2 cellular contexts compared by ENCODE assay signal in the genomic region with DNA sequence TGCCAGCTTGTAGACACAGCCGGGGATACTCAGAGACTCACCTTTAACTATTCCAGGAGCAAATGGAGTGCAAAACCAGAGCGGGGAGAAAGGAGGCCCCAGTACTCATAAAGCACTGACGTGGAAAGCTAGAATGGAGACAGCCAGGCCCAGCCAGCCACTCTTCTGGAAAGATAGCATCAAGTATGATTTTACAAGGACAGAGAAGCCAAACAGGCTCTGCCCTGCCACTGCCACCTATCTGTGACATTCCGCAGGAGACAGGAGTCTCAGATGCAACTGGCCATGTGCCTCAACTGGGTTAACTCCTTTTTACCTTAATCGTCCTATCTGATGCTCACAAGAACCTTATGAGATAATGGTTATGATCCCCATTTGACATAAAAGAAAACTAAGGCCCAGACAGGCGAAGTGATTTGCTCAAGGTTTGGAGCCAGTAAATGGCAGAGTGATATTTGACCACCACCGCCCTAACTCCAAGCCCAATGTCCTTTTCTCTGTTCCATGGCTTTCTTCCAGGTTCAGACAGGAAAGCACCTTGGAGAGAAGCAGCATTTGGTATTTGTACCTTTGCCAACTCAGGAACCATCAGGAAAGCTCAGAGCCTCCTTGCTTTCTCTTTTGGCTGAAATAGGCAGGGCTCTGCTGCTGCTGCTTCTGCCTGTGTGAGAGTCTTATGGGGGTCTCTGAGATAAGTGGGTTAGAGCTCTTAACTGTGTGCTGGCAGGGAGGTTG.
TF ChIP-seq lines count a peak whose summit lies in the region.

No MANE protein-coding gene starts in this region.

TF ChIP-seq in GM23338, 12 proteins besides CTCF, POLR2A, EP300 and RAD21 (continued from another document):
- TF ChIP-seq ZNF462 (CRISPR knock-in tag; IDR thresholded peaks at IDR 0.05): no peak
- TF ChIP-seq, protein P1, sequence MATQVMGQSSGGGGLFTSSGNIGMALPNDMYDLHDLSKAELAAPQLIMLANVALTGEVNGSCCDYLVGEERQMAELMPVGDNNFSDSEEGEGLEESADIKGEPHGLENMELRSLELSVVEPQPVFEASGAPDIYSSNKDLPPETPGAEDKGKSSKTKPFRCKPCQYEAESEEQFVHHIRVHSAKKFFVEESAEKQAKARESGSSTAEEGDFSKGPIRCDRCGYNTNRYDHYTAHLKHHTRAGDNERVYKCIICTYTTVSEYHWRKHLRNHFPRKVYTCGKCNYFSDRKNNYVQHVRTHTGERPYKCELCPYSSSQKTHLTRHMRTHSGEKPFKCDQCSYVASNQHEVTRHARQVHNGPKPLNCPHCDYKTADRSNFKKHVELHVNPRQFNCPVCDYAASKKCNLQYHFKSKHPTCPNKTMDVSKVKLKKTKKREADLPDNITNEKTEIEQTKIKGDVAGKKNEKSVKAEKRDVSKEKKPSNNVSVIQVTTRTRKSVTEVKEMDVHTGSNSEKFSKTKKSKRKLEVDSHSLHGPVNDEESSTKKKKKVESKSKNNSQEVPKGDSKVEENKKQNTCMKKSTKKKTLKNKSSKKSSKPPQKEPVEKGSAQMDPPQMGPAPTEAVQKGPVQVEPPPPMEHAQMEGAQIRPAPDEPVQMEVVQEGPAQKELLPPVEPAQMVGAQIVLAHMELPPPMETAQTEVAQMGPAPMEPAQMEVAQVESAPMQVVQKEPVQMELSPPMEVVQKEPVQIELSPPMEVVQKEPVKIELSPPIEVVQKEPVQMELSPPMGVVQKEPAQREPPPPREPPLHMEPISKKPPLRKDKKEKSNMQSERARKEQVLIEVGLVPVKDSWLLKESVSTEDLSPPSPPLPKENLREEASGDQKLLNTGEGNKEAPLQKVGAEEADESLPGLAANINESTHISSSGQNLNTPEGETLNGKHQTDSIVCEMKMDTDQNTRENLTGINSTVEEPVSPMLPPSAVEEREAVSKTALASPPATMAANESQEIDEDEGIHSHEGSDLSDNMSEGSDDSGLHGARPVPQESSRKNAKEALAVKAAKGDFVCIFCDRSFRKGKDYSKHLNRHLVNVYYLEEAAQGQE (IDR thresholded peaks at IDR 0.05; ENCODE audit: unreplicated experiment): no peak
- no peak for TF ChIP-seq ZNF114 (CRISPR knock-in tag; IDR thresholded peaks at IDR 0.05)
- no peak for TF ChIP-seq ZNF331 (CRISPR knock-in tag; IDR thresholded peaks at IDR 0.05; ENCODE audit: low read depth)
- TF ChIP-seq POLR2AphosphoS5 (IDR thresholded peaks at IDR 0.05; ENCODE audit: low read depth): no peak
- TF ChIP-seq CREB1 (CRISPR knock-in tag; IDR thresholded peaks at IDR 0.05; ENCODE audit: low read depth): no peak
- TF ChIP-seq EZH2phosphoT487 (IDR thresholded peaks at IDR 0.05; ENCODE audit: unreplicated experiment): no peak

TF ChIP-seq in SK-N-SH, 30 proteins besides CTCF, POLR2A, EP300 and RAD21 (continued from another document):
- TF ChIP-seq USF2 (IDR thresholded peaks at IDR 0.05; ENCODE audit: borderline replicate concordance, low read depth, low read length) (no peak), TAF1 (IDR thresholded peaks at IDR 0.05; ENCODE audit: borderline replicate concordance, low read depth, low read length) (no peak), MXI1 (IDR thresholded peaks at IDR 0.05; ENCODE audit: low read depth, low read length) (peak; percentile 80; the same call in 1 of the 2 replicates), GATA2 (CRISPR knock-in tag; IDR thresholded peaks at IDR 0.05) (peak; percentile 88), JUND (IDR thresholded peaks at IDR 0.05) (no peak), TCF12 (IDR thresholded peaks at IDR 0.05) (no peak), FOSL2 (IDR thresholded peaks at IDR 0.05; ENCODE audit: borderline replicate concordance, low read depth) (no peak), SMC3 (IDR thresholded peaks at IDR 0.05; ENCODE audit: low read depth, low read length) (0 out of 2 replicates have a peak, but pooled peaks have one; percentile 23), RCOR1 (IDR thresholded peaks at IDR 0.05; ENCODE audit: low read length) (peak; percentile 59; the same call in 1 of the 2 replicates), GABPA (IDR thresholded peaks at IDR 0.05; ENCODE audit: low read depth) (no peak), NFIC (IDR thresholded peaks at IDR 0.05; ENCODE audit: borderline replicate concordance) (no peak), USF1 (IDR thresholded peaks at IDR 0.05; ENCODE audit: borderline replicate concordance, low read depth) (no peak), ELF1 (IDR thresholded peaks at IDR 0.05) (no peak)
- TF ChIP-seq, protein P2, sequence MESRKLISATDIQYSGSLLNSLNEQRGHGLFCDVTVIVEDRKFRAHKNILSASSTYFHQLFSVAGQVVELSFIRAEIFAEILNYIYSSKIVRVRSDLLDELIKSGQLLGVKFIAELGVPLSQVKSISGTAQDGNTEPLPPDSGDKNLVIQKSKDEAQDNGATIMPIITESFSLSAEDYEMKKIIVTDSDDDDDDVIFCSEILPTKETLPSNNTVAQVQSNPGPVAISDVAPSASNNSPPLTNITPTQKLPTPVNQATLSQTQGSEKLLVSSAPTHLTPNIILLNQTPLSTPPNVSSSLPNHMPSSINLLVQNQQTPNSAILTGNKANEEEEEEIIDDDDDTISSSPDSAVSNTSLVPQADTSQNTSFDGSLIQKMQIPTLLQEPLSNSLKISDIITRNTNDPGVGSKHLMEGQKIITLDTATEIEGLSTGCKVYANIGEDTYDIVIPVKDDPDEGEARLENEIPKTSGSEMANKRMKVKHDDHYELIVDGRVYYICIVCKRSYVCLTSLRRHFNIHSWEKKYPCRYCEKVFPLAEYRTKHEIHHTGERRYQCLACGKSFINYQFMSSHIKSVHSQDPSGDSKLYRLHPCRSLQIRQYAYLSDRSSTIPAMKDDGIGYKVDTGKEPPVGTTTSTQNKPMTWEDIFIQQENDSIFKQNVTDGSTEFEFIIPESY (IDR thresholded peaks at IDR 0.05; ENCODE audit: borderline replicate concordance, low read depth): no peak
- TF ChIP-seq, protein P3, sequence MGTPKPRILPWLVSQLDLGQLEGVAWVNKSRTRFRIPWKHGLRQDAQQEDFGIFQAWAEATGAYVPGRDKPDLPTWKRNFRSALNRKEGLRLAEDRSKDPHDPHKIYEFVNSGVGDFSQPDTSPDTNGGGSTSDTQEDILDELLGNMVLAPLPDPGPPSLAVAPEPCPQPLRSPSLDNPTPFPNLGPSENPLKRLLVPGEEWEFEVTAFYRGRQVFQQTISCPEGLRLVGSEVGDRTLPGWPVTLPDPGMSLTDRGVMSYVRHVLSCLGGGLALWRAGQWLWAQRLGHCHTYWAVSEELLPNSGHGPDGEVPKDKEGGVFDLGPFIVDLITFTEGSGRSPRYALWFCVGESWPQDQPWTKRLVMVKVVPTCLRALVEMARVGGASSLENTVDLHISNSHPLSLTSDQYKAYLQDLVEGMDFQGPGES (IDR thresholded peaks at IDR 0.05; ENCODE audit: low read depth, low read length): no peak
- TF ChIP-seq, protein P1 (IDR thresholded peaks at IDR 0.05; ENCODE audit: low read depth, low read length): peak; percentile 78; the same call in 1 of the 2 replicates
